7 cellular contexts compared by ENCODE assay signal in genomic region chr2:190879474-190880373, GRCh38.
DNase-seq lines count a peak whose midpoint lies in the region; ATAC-seq lines count a peak whose summit lies in the region.

No MANE protein-coding gene starts in this region.

- H3K9me3 ChIP-seq in muscle layer of duodenum (ENCODE audit: control insufficient read depth in 1 of 2, low read length in 2 of 2) (no peaks in the 10 kb centered on the region), subcutaneous abdominal adipose tissue (ENCODE audit: control insufficient read depth in 5 of 5, low read length in 5 of 5) (no peaks in the 10 kb centered on the region)

- ATAC-seq in HG02571 (IDR thresholded peaks at IDR 0.05; ENCODE audit: unreplicated experiment) (peak; percentile 1), HG03097 (IDR thresholded peaks at IDR 0.05; ENCODE audit: low FRiP score, unreplicated experiment) (no peak), GM21367 (IDR thresholded peaks at IDR 0.05; ENCODE audit: unreplicated experiment) (no peak)

- H3K27ac ChIP-seq in muscle layer of duodenum (ENCODE audit: low read length) (peak overlapping the region; percentile 94), subcutaneous abdominal adipose tissue (ENCODE audit: low read depth, low read length) (peak overlapping the region; percentile 96)

- H3K9ac ChIP-seq in subcutaneous abdominal adipose tissue (ENCODE audit: low read length in 5 of 5), result peak overlapping the region; percentile 59 to 90 (median 82)

- DNase-seq in T-helper 22 cell (ENCODE audit: low read depth) (peak; percentile 9), dedifferentiated amniotic fluid mesenchymal stem cell (ENCODE audit: extremely low spot score) (peak; percentile 74)

- no peaks in the 10 kb centered on the region for H3K27me3 ChIP-seq in muscle layer of duodenum (ENCODE audit: low read depth, low read length)
- no peaks in the 10 kb centered on the region for H3K27me3 ChIP-seq in subcutaneous abdominal adipose tissue (ENCODE audit: control insufficient read depth in 5 of 5, insufficient read depth in 4 of 5, low read length in 5 of 5)

- H3K36me3 ChIP-seq in muscle layer of duodenum (ENCODE audit: control insufficient read depth in 1 of 2, insufficient read depth in 2 of 2, low read length in 2 of 2) (peaks cover 0 to 15% of the 10 kb centered on the region in 2 donors), subcutaneous abdominal adipose tissue (ENCODE audit: control insufficient read depth in 5 of 5, insufficient read depth in 5 of 5, low read length in 5 of 5) (no peaks in the 10 kb centered on the region)

- H3K4me1 ChIP-seq in muscle layer of duodenum (ENCODE audit: control insufficient read depth in 1 of 2, insufficient read depth in 2 of 2, low read length in 2 of 2) (peaks cover 0 to 22% of the 10 kb centered on the region in 2 donors), subcutaneous abdominal adipose tissue (ENCODE audit: control insufficient read depth in 5 of 5, insufficient read depth in 5 of 5, low read length in 5 of 5) (peaks cover 3 to 39% (median 34%) of the 10 kb centered on the region in 5 donors)

- H3K4me3 ChIP-seq in muscle layer of duodenum (ENCODE audit: low read depth in 1 of 2, low read length in 2 of 2) (peak overlapping the region; percentile 63 to 95), subcutaneous abdominal adipose tissue (ENCODE audit: low read depth in 1 of 5, low read length in 5 of 5) (peak overlapping the region; percentile 78 to 94 (median 92))
